In the genomic region with DNA sequence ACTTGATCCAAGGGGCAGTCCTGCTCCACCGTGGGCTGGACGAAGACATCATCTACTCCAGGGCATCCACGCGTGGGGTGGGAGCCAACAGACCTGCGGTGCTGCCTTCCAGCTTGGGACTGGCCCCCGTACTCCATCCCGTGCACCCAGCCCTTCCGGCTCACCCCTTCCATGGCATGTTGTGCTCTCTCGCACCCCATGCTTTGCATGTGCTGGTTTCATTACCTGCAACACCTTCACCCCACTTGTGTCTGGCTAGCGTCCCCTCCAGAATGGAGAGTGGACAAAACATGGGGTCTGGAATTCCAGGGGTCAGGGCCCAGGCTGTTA, we compare ENCODE assay signal across 13 cellular contexts. TPM values are rescaled to one million over a fixed set of nuclear protein-coding genes. Genes with fewer than 3 reads are reported as not detected.
DNase-seq lines count a peak whose midpoint lies in the region; ATAC-seq and TF ChIP-seq lines count a peak whose summit lies in the region.
"Had no signal": no experiment of that assay in that cellular context is flagged by ENCODE, and none has a peak within 500 bp of the region (broad histone marks: within the 10 kb centered on the region; RNA-seq: fewer than 3 reads in every experiment).

No MANE protein-coding gene starts in this region.

- no peaks in the 10 kb centered on the region for H3K79me1 ChIP-seq in mesendoderm (ENCODE audit: low read length)

- 45 to 76% (median 57%) methylated on average over 8 to 10 of the region's 10 CpGs for WGBS in spleen, 5 donors
- WGBS in mesendoderm (ENCODE audit: extremely low coverage, insufficient coverage, low lambda C conversion rate): no CpG with 5 or more reads among the region's 10 CpGs

- H3K27ac Mint-ChIP-seq in T-helper 2 cell treated with Interferon-gamma antibody and Interleukin-4, amounts not matched to agents 5 μg/mL and 100 μg/mL, for 36 hours: peak overlapping the region; percentile 83
- H3K27ac Mint-ChIP-seq in activated naive CD8-positive, alpha-beta T cell treated with anti-CD3 and anti-CD28 coated beads, Interleukin-2, amount 10 ng/mL, durations not matched to agents 7 days and 5 days: peak overlapping the region; percentile 87

- H2BK120ac ChIP-seq in mesendoderm (ENCODE audit: low read depth, low read length): no peak overlapping the region

- DNase-seq in T-helper 2 cell treated with Interferon-gamma antibody and Interleukin-4, amounts not matched to agents 5 μg/mL and 100 μg/mL, for 36 hours (ENCODE audit: low spot score): no peak
- DNase-seq in T-helper 2 cell: no peak
- no peak for DNase-seq in activated naive CD8-positive, alpha-beta T cell treated with anti-CD3 and anti-CD28 coated beads, Interleukin-2, amount 10 ng/mL, durations not matched to agents 7 days and 5 days
- DNase-seq in spleen: no peak
- no peak for DNase-seq in posterior vena cava (ENCODE audit: low spot score)
- DNase-seq in mesendoderm: no peak
- DNase-seq: 8988T, activated gamma-delta T cell, DMS79, NCI-H774, T1000 had no signal

- H4K5ac ChIP-seq in mesendoderm (ENCODE audit: low read length): no peak overlapping the region

- POLR2A ChIA-PET in activated naive CD8-positive, alpha-beta T cell treated with anti-CD3 and anti-CD28 coated beads, Interleukin-2, amount 10 ng/mL, durations not matched to agents 7 days and 5 days (lab: Charles Lee): interaction anchor here (0.7 to 6.3 kb wide), 7 partner anchors 16 to 206 kb away, joined by 3 to 109 read pairs (median 7); a partner anchor contains a TSS

- no peak for TF ChIP-seq CTCF in spleen (IDR thresholded peaks at IDR 0.05 in 8 of 11, conservative IDR thresholded peaks at IDR 0.05 in 3 of 11)

- H2BK15ac ChIP-seq in mesendoderm (replicated peaks; ENCODE audit: low read depth): no peak overlapping the region

- peak overlapping the region; percentile 59 for H3K4me3 Mint-ChIP-seq in T-helper 2 cell treated with Interferon-gamma antibody and Interleukin-4, amounts not matched to agents 5 μg/mL and 100 μg/mL, for 36 hours
- peak overlapping the region; percentile 42 for H3K4me3 Mint-ChIP-seq in activated naive CD8-positive, alpha-beta T cell treated with anti-CD3 and anti-CD28 coated beads, Interleukin-2, amount 10 ng/mL, durations not matched to agents 7 days and 5 days

- no peak overlapping the region for H2AK5ac ChIP-seq in mesendoderm (ENCODE audit: low read length)

- no peaks in the 10 kb centered on the region for H3K9me3 ChIP-seq in spleen

- H3K4me1 Mint-ChIP-seq in T-helper 2 cell treated with Interferon-gamma antibody and Interleukin-4, amounts not matched to agents 5 μg/mL and 100 μg/mL, for 36 hours (ENCODE audit: low read depth): peaks cover 51% of the 10 kb centered on the region
- peaks cover 63% of the 10 kb centered on the region for H3K4me1 Mint-ChIP-seq in activated naive CD8-positive, alpha-beta T cell treated with anti-CD3 and anti-CD28 coated beads, Interleukin-2, amount 10 ng/mL, durations not matched to agents 7 days and 5 days

- H3K4me2 ChIP-seq in mesendoderm (ENCODE audit: low read length): no peak overlapping the region

- no peak overlapping the region for H3K9ac ChIP-seq in mesendoderm (ENCODE audit: low read length)

- H3K18ac ChIP-seq in mesendoderm (ENCODE audit: low read length): no peak overlapping the region

- H4K8ac ChIP-seq in mesendoderm (ENCODE audit: low read depth, low read length): no peak overlapping the region

- H3K56ac ChIP-seq in mesendoderm (ENCODE audit: low read length): no peak overlapping the region

- H3K4me3 ChIP-seq in spleen: peak overlapping the region in 2 of 8 donors; percentile 7 to 46
- no peak overlapping the region for H3K4me3 ChIP-seq in mesendoderm (ENCODE audit: low read length)

- H3K27ac ChIP-seq in spleen: peak overlapping the region; percentile 67 to 93 (median 84)
- no peak overlapping the region for H3K27ac ChIP-seq in mesendoderm (ENCODE audit: low read depth, low read length)

- H3K27me3 ChIP-seq in spleen (replicated peaks in 1 of 7) (no peaks in the 10 kb centered on the region), mesendoderm (ENCODE audit: insufficient read depth, low read length, poor library complexity) (no peaks in the 10 kb centered on the region)

- no peak overlapping the region for H3K4ac ChIP-seq in mesendoderm (ENCODE audit: low read depth, low read length)

- no peaks in the 10 kb centered on the region for H3K36me3 Mint-ChIP-seq in T-helper 2 cell treated with Interferon-gamma antibody and Interleukin-4, amounts not matched to agents 5 μg/mL and 100 μg/mL, for 36 hours (ENCODE audit: low read depth)
- peaks cover 2% of the 10 kb centered on the region for H3K36me3 Mint-ChIP-seq in activated naive CD8-positive, alpha-beta T cell treated with anti-CD3 and anti-CD28 coated beads, Interleukin-2, amount 10 ng/mL, durations not matched to agents 7 days and 5 days

- intact Hi-C loops in spleen (cut with DNase I; ENCODE audit: low total_unique reads): no loop called here
- intact Hi-C loops in posterior vena cava (cut with DNase I): no loop called here

- H3K23ac ChIP-seq in mesendoderm (ENCODE audit: low read length): no peak overlapping the region

- no peak overlapping the region for H2BK5ac ChIP-seq in mesendoderm (ENCODE audit: low read length)

- TF ChIP-seq POLR2A in spleen (IDR thresholded peaks at IDR 0.05): no peak

- no peaks in the 10 kb centered on the region for H3K27me3 Mint-ChIP-seq in T-helper 2 cell treated with Interferon-gamma antibody and Interleukin-4, amounts not matched to agents 5 μg/mL and 100 μg/mL, for 36 hours (ENCODE audit: low read depth)
- H3K27me3 Mint-ChIP-seq in activated naive CD8-positive, alpha-beta T cell treated with anti-CD3 and anti-CD28 coated beads, Interleukin-2, amount 10 ng/mL, durations not matched to agents 7 days and 5 days: no peaks in the 10 kb centered on the region

- no peaks in the 10 kb centered on the region for H3K9me3 Mint-ChIP-seq in T-helper 2 cell treated with Interferon-gamma antibody and Interleukin-4, amounts not matched to agents 5 μg/mL and 100 μg/mL, for 36 hours
- no peaks in the 10 kb centered on the region for H3K9me3 Mint-ChIP-seq in activated naive CD8-positive, alpha-beta T cell treated with anti-CD3 and anti-CD28 coated beads, Interleukin-2, amount 10 ng/mL, durations not matched to agents 7 days and 5 days

- H3K36me3 ChIP-seq in spleen (no peaks in the 10 kb centered on the region), mesendoderm (ENCODE audit: control insufficient read depth, insufficient read depth, low read length) (no peaks in the 10 kb centered on the region)

- H3K4me1 ChIP-seq in spleen (peaks cover 86 to 100% (median 98%) of the 10 kb centered on the region in 6 donors), mesendoderm (ENCODE audit: control insufficient read depth, low read depth, low read length) (peaks cover 3% of the 10 kb centered on the region)

- no peaks in the 10 kb centered on the region for H3K79me2 ChIP-seq in mesendoderm (ENCODE audit: control insufficient read depth, insufficient read depth, low read length)

- ATAC-seq in HG03066 (IDR thresholded peaks at IDR 0.05; ENCODE audit: low read depth, unreplicated experiment) (peak; percentile 29), GM21825 (IDR thresholded peaks at IDR 0.05; ENCODE audit: unreplicated experiment) (no peak)
- ATAC-seq in activated naive CD8-positive, alpha-beta T cell treated with anti-CD3 and anti-CD28 coated beads, Interleukin-2, amount 10 ng/mL, durations not matched to agents 7 days and 5 days (ENCODE audit: low read depth): no peak

RNA-seq across cellular contexts. Expression of a gene that starts 30.2 kb away (rescaled TPM):
- 10 to 100 TPM; 15.2 to 15.8 TPM for total RNA-seq in activated naive CD8-positive, alpha-beta T cell treated with anti-CD3 and anti-CD28 coated beads, Interleukin-2, amount 10 ng/mL, durations not matched to agents 7 days and 5 days
- 100 to 1,000 TPM in 5 of 7 donors, 10 to 100 TPM in 2; 74.9 to 150 (median 132) TPM for total RNA-seq in spleen
- 100 to 1,000 TPM in 1 of 3 donors, 10 to 100 TPM in 2; 41.6 to 154 (median 78.4) TPM for polyA plus RNA-seq in spleen
- total RNA-seq in posterior vena cava: 1 to 10 TPM; 1.2 to 2.0 TPM
- polyA plus RNA-seq in mesendoderm (2013, experiment 1 of 2): 9.6 TPM
- 10.6 TPM for polyA plus RNA-seq in mesendoderm (2013, experiment 2 of 2)

RNA-seq across cellular contexts. Expression of a gene that starts 36.1 kb away (rescaled TPM):
- not detected for total RNA-seq in activated naive CD8-positive, alpha-beta T cell treated with anti-CD3 and anti-CD28 coated beads, Interleukin-2, amount 10 ng/mL, durations not matched to agents 7 days and 5 days
- total RNA-seq in spleen: 10 to 100 TPM in 1 of 7 donors, 1 to 10 TPM in 6; 3.2 to 14.3 (median 5.0) TPM
- 1 to 10 TPM; 1.6 to 3.6 (median 1.7) TPM for polyA plus RNA-seq in spleen
- total RNA-seq in posterior vena cava: 1 to 10 TPM in 1 of 2 donors, under 1 TPM in 1; 0.71 to 1.2 TPM
- 2.5 TPM for polyA plus RNA-seq in mesendoderm (2013, experiment 1 of 2)
- 2.9 TPM for polyA plus RNA-seq in mesendoderm (2013, experiment 2 of 2)

RNA-seq across cellular contexts. Expression of a gene that starts 57.4 kb away (rescaled TPM):
- 10 to 100 TPM; 55.3 to 63.2 TPM for total RNA-seq in activated naive CD8-positive, alpha-beta T cell treated with anti-CD3 and anti-CD28 coated beads, Interleukin-2, amount 10 ng/mL, durations not matched to agents 7 days and 5 days
- 10 to 100 TPM; 37.4 to 83.9 (median 47.8) TPM for total RNA-seq in spleen
- 10 to 100 TPM; 36.9 to 58.2 (median 42.3) TPM for polyA plus RNA-seq in spleen
- total RNA-seq in posterior vena cava: 10 to 100 TPM; 24.8 to 25.9 TPM
- polyA plus RNA-seq in mesendoderm (2013, experiment 1 of 2): 38.7 TPM
- 39.7 TPM for polyA plus RNA-seq in mesendoderm (2013, experiment 2 of 2)

Comparison
In these comparisons a context has a peak if more than half of its experiments do, and no peak if none do; other contexts are left out.
1. RNA of a gene that starts 30.2 kb away (total RNA-seq): 74.9 to 150 TPM in spleen and 15.2 to 15.8 TPM in activated naive CD8-positive, alpha-beta T cell treated with anti-CD3 and anti-CD28 coated beads, Interleukin-2, amount 10 ng/mL, durations not matched to agents 7 days and 5 days; 1.2 to 2.0 TPM in posterior vena cava; every median in the first group is over 4 times any median in the second.